ENCODE assay signal across 2 cellular contexts in genomic region chr11:115677190-115677589, GRCh38.
TF ChIP-seq lines count a peak whose summit lies in the region.

No MANE protein-coding gene starts in this region.

TF ChIP-seq in SK-N-SH, 30 proteins besides CTCF, POLR2A, EP300 and RAD21 (continued from another document):
- TF ChIP-seq CHD2 (IDR thresholded peaks at IDR 0.05; ENCODE audit: low read length, partially characterized antibody), result no peak
- TF ChIP-seq YY1 (IDR thresholded peaks at IDR 0.05; ENCODE audit: low read depth), result no peak
- TF ChIP-seq SIN3A (IDR thresholded peaks at IDR 0.05; ENCODE audit: borderline replicate concordance, low read depth, low read length), result no peak
- no peak for TF ChIP-seq GABPA (IDR thresholded peaks at IDR 0.05; ENCODE audit: low read depth)
- TF ChIP-seq USF2 (IDR thresholded peaks at IDR 0.05; ENCODE audit: borderline replicate concordance, low read depth, low read length), result no peak
- TF ChIP-seq GATA2 (CRISPR knock-in tag; IDR thresholded peaks at IDR 0.05), result no peak
- TF ChIP-seq NFIC (IDR thresholded peaks at IDR 0.05; ENCODE audit: borderline replicate concordance), result no peak
- no peak for TF ChIP-seq EZH2phosphoT487 (IDR thresholded peaks at IDR 0.05; ENCODE audit: borderline replicate concordance, low read depth)

TF ChIP-seq in SK-N-SH treated with all-trans-retinoic acid at 6 μM for 48 hours, 23 proteins besides CTCF, POLR2A, EP300 and RAD21:
- no peak for TF ChIP-seq CSRNP3 (CRISPR knock-in tag; IDR thresholded peaks at IDR 0.05)
- TF ChIP-seq TCF4 (CRISPR knock-in tag; IDR thresholded peaks at IDR 0.05; ENCODE audit: borderline replicate concordance), result no peak
- TF ChIP-seq ESRRG (CRISPR knock-in tag; IDR thresholded peaks at IDR 0.05), result no peak
- no peak for TF ChIP-seq ZC3H10 (CRISPR knock-in tag; IDR thresholded peaks at IDR 0.05)
- TF ChIP-seq ZFP30 (CRISPR knock-in tag; IDR thresholded peaks at IDR 0.05), result no peak
- no peak for TF ChIP-seq ZNF565 (CRISPR knock-in tag; conservative IDR thresholded peaks at IDR 0.05; ENCODE audit: low read depth)
- TF ChIP-seq TSHZ2 (CRISPR knock-in tag; IDR thresholded peaks at IDR 0.05), result no peak
- no peak for TF ChIP-seq POU6F1 (CRISPR knock-in tag; IDR thresholded peaks at IDR 0.05; ENCODE audit: borderline replicate concordance, low read depth)
- TF ChIP-seq ZNF8 (CRISPR knock-in tag; IDR thresholded peaks at IDR 0.05), result no peak
- no peak for TF ChIP-seq PATZ1 (CRISPR knock-in tag; IDR thresholded peaks at IDR 0.05; ENCODE audit: borderline replicate concordance)
- no peak for TF ChIP-seq GLIS3 (CRISPR knock-in tag; IDR thresholded peaks at IDR 0.05)
- no peak for TF ChIP-seq RARB (CRISPR knock-in tag; IDR thresholded peaks at IDR 0.05)
- TF ChIP-seq ZFP3 (CRISPR knock-in tag; IDR thresholded peaks at IDR 0.05), result no peak
